In the genomic region with DNA sequence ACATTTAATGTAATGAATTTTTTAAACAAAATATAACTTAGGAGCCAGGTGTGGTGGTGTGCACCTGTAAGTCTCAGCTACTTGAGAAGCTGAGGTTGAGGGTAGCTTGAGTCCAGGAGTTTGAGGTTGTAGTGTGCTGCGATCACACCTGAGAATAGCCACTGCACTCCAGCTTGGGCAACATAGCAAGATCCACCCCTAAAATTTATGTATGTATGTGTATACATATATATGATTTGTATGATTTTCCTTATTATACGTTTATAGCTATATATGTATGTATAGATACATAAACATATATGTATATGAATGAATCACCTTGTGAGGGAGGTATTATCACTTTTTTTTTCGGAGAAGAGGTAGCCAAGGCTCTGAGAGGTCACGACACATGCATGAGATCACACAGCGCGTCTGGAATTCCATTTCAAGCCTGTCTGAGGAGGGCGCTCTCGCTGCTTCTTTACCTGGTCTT, we compare ENCODE assay signal across 10 cellular contexts. TPM values are rescaled to one million over a fixed set of nuclear protein-coding genes. Genes with fewer than 3 reads are reported as not detected.
A peak's percentile ranks its signal among the peaks of the same experiment; 100 is the strongest.
DNase-seq lines count a peak whose midpoint lies in the region; ATAC-seq, FAIRE-seq and TF ChIP-seq lines count a peak whose summit lies in the region.
"Had no signal": no experiment of that assay in that cellular context is flagged by ENCODE, and none has a peak within 500 bp of the region (broad histone marks: within the 10 kb centered on the region; RNA-seq: fewer than 3 reads in every experiment).

No MANE protein-coding gene starts in this region.

- H3K36me3 ChIP-seq in H1 (ENCODE audit: control insufficient read depth in 2 of 4, insufficient read depth in 4 of 4, low read length in 3 of 4): peaks cover 0 to 7% (median 0%) of the 10 kb centered on the region in 4 experiments; a peak in 1 of 8 replicates
- H3K36me3 ChIP-seq: adrenal gland had no signal

- H2BK12ac ChIP-seq in H1 (ENCODE audit: low read depth, low read length): no peak overlapping the region

- H3K4me2 ChIP-seq in H1 (ENCODE audit: insufficient read depth in 1 of 2, low read depth in 2 of 2, low read length in 2 of 2): peak overlapping the region; percentile 75 to 80

- no peak overlapping the region for H4K5ac ChIP-seq in H1 (ENCODE audit: insufficient read length, low read depth, low read length)

- no peaks in the 10 kb centered on the region for H3K36me3 Mint-ChIP-seq in natural killer cell treated with Interleukin-12 subunit alpha and Interleukin-12 subunit beta and Interleukin-15 and Interleukin-18, amount 100 ng/mL, for 72 hours

- peak overlapping the region; percentile 35 to 65 (median 46) for H3K4me3 ChIP-seq in H1 (ENCODE audit: extremely low read depth in 1 of 4, insufficient read depth in 2 of 4, low read depth in 3 of 4, low read length in 4 of 4)

- H2BK120ac ChIP-seq in H1 (replicated peaks; ENCODE audit: low read depth, low read length): no peak overlapping the region

- H3K23me2 ChIP-seq in H1 (ENCODE audit: low read depth, low read length): peaks cover 7% of the 10 kb centered on the region; the same call in 1 of the 2 replicates

- no peak for TF ChIP-seq POLR2A in H1 (IDR thresholded peaks at IDR 0.05; ENCODE audit: control extremely low read depth in 1 of 2, low read depth in 2 of 2, low read length in 2 of 2)

- no peak overlapping the region for H2BK20ac ChIP-seq in H1 (ENCODE audit: low read length)

- no peaks in the 10 kb centered on the region for H3K79me2 ChIP-seq in H1 (ENCODE audit: control insufficient read depth in 1 of 2, insufficient read depth in 2 of 2, low read length in 2 of 2)

- TF ChIP-seq RAD21 in H1 (IDR thresholded peaks at IDR 0.05 in 1 of 2, conservative IDR thresholded peaks at IDR 0.05 in 1 of 2; ENCODE audit: low read depth in 2 of 2, low read length in 2 of 2): peak; percentile 66 to 76

- no peak overlapping the region for H3K23ac ChIP-seq in H1 (ENCODE audit: insufficient read length)

- peak; percentile 90 for FAIRE-seq in H1 (lab: Jason Lieb, UNC)
- FAIRE-seq: A204.1 had no signal

- no peak overlapping the region for H3K4ac ChIP-seq in H1 (replicated peaks; ENCODE audit: insufficient read length, low read depth, low read length)

- POLR2A ChIA-PET in H1 (lab: Charles Lee; ENCODE audit: partially characterized antibody): interaction anchor here (0.7 to 1.8 kb wide), 6 partner anchors 9 to 219 kb away, joined by 3 to 9 read pairs (median 4); a partner anchor contains a TSS

- no peak overlapping the region; the same call in 1 of the 2 replicates for H3K18ac ChIP-seq in H1 (ENCODE audit: extremely low read depth, low read length)

- no peak for TF ChIP-seq EP300 in H1 (IDR thresholded peaks at IDR 0.05; ENCODE audit: borderline replicate concordance in 1 of 2, low read depth in 2 of 2, low read length in 2 of 2)

- no peaks in the 10 kb centered on the region for H4K20me1 ChIP-seq in H1 (replicated peaks in 1 of 2; ENCODE audit: control insufficient read depth in 1 of 2, insufficient read depth in 2 of 2, low read length in 2 of 2)

- 0 out of 2 replicates have a peak overlapping the region, but pooled peaks have one; percentile 72 for H2BK15ac ChIP-seq in H1 (ENCODE audit: low read length)

- H3K4me1 ChIP-seq in H1 (replicated peaks in 1 of 4; ENCODE audit: control insufficient read depth in 3 of 4, insufficient read depth in 4 of 4, low read length in 3 of 4): peaks cover 0 to 4% (median 0%) of the 10 kb centered on the region in 4 experiments; a peak in 2 of 7 replicates

- no peaks in the 10 kb centered on the region for H3K9me3 ChIP-seq in H1 (ENCODE audit: insufficient read depth in 2 of 2, low read depth in 1 of 2, low read length in 1 of 2)
- H3K9me3 ChIP-seq: adrenal gland had no signal

- H4K8ac ChIP-seq in H1 (ENCODE audit: extremely low read depth, insufficient read depth, low read length): no peak overlapping the region

- CTCF ChIA-PET in H1 (lab: Charles Lee; ENCODE audit: partially characterized antibody): interaction anchor here (0.6 to 18.2 kb wide), 22 partner anchors 9 to 418 kb away, joined by 3 to 322 read pairs (median 4); a partner anchor contains a TSS

- H3K27me3 Mint-ChIP-seq in natural killer cell treated with Interleukin-12 subunit alpha and Interleukin-12 subunit beta and Interleukin-15 and Interleukin-18, amount 100 ng/mL, for 72 hours: peaks cover 13 to 32% of the 10 kb centered on the region in 2 donors

- no peak overlapping the region for H3K27ac ChIP-seq in H1 (ENCODE audit: low read depth, low read length)
- H3K27ac ChIP-seq: adrenal gland had no signal

- no peak overlapping the region for H3K56ac ChIP-seq in H1 (replicated peaks; ENCODE audit: insufficient read length, low read depth, low read length)

- H3K27ac Mint-ChIP-seq in natural killer cell treated with Interleukin-12 subunit alpha and Interleukin-12 subunit beta and Interleukin-15 and Interleukin-18, amount 100 ng/mL, for 72 hours: no peak overlapping the region

- no peak overlapping the region for H3K14ac ChIP-seq in H1 (ENCODE audit: insufficient read length)

- no peak overlapping the region for H2AFZ ChIP-seq in H1 (ENCODE audit: low read length)

- peak overlapping the region; percentile 72 for H3K4me3 Mint-ChIP-seq in natural killer cell treated with Interleukin-12 subunit alpha and Interleukin-12 subunit beta and Interleukin-15 and Interleukin-18, amount 100 ng/mL, for 72 hours

- H2AK5ac ChIP-seq in H1 (ENCODE audit: low read depth, low read length): no peak overlapping the region

- H2BK5ac ChIP-seq in H1 (ENCODE audit: low read depth, low read length): no peak overlapping the region

- peaks cover 23 to 45% (median 36%) of the 10 kb centered on the region in 4 experiments for H3K27me3 ChIP-seq in H1 (replicated peaks in 1 of 4; ENCODE audit: control insufficient read depth in 3 of 4, extremely low read depth in 1 of 4, insufficient read depth in 3 of 4, low read length in 3 of 4)

- H3K9ac ChIP-seq in H1 (replicated peaks in 1 of 4; ENCODE audit: extremely low read depth in 1 of 4, low read depth in 3 of 4, low read length in 3 of 4): no peak overlapping the region

- H4K91ac ChIP-seq in H1 (replicated peaks; ENCODE audit: insufficient read length, low read length): no peak overlapping the region

- H3K79me1 ChIP-seq in H1 (ENCODE audit: low read depth, low read length): no peaks in the 10 kb centered on the region

- no peaks in the 10 kb centered on the region for H3K9me3 Mint-ChIP-seq in natural killer cell treated with Interleukin-12 subunit alpha and Interleukin-12 subunit beta and Interleukin-15 and Interleukin-18, amount 100 ng/mL, for 72 hours

- ATAC-seq in natural killer cell treated with Interleukin-12 subunit alpha and Interleukin-12 subunit beta and Interleukin-15 and Interleukin-18, amount 100 ng/mL, for 72 hours: no peak
- no peak for ATAC-seq in GM21526 (IDR thresholded peaks at IDR 0.05; ENCODE audit: low FRiP score, unreplicated experiment)

- peaks cover 0 to 10% of the 10 kb centered on the region in 2 donors for H3K4me1 Mint-ChIP-seq in natural killer cell treated with Interleukin-12 subunit alpha and Interleukin-12 subunit beta and Interleukin-15 and Interleukin-18, amount 100 ng/mL, for 72 hours (ENCODE audit: low read depth in 2 of 2)

- peak; percentile 71 to 80 (median 74) for TF ChIP-seq CTCF in H1 (IDR thresholded peaks at IDR 0.05; ENCODE audit: control extremely low read depth in 1 of 3, insufficient read depth in 1 of 3, low read depth in 1 of 3, low read length in 3 of 3)

- peak; percentile 17 for DNase-seq in NCI-H1694 treated with DMSO at 0.1 percent for 48 hours (lab: John Stamatoyannopoulos, UW)
- DNase-seq in NCI-H1694 (lab: John Stamatoyannopoulos, UW): no peak
- peak; percentile 73 for DNase-seq in SW480 (ENCODE audit: low spot score)
- no peak for DNase-seq in H1 (ENCODE audit: low read depth in 1 of 2, low spot score in 2 of 2)
- no peak for DNase-seq in natural killer cell treated with Interleukin-12 subunit alpha and Interleukin-12 subunit beta and Interleukin-15 and Interleukin-18, amount 100 ng/mL, for 72 hours (ENCODE audit: low spot score)
- DNase-seq in NCI-H2196 treated with DMSO at 0.1 percent for 48 hours (lab: John Stamatoyannopoulos, UW; ENCODE audit: unreplicated experiment): no peak
- no peak for DNase-seq in GM19238 (ENCODE audit: insufficient read length, low spot score)

- 21% methylated on average over 8 of the region's 8 CpGs; no CpG with 5 or more reads in 1 of the 2 experiments for WGBS in H1 (ENCODE audit: extremely low coverage in 1 of 2, insufficient coverage in 1 of 2, insufficient read length in 1 of 2, insufficient replicate concordance in 2 of 2, low coverage in 1 of 2, low lambda C conversion rate in 2 of 2, missing lambda C conversion rate in 1 of 2), 2 experiments

RNA-seq across cellular contexts. Expression of a gene that starts 0.6 kb away (rescaled TPM):
- total RNA-seq in H1 (2021; fragmentation: NEBNext Ultra II Directional; extraction: Animal tissue kit (Norgen Biotek cat#: 25700)): 1.4 TPM in 2 replicates
- polyA plus RNA-seq in H1 (2011; rRNA removed): 1.3 and 2.3 TPM in 2 replicates
- polyA plus RNA-seq in H1 (2011; cell fraction: cytosol; rRNA removed): 1.2 TPM
- polyA plus RNA-seq in H1 (2011; cell fraction: nucleus; rRNA removed): 3.9 TPM
- 0.73 to 1.4 TPM (median 1.3 TPM) in 4 replicates for polyA plus RNA-seq in H1 (2012, experiment 1 of 2)
- 0.96 TPM for polyA plus RNA-seq in H1 (2012, experiment 2 of 2)
- 0.67 TPM for polyA plus RNA-seq in H1 (2013, experiment 1 of 2)
- 1.0 TPM for polyA plus RNA-seq in H1 (2013, experiment 2 of 2)
- 0.66 and 2.6 TPM in 2 replicates for polyA minus RNA-seq in H1 (2011; rRNA and poly(A)+ RNA removed)
- not detected for polyA minus RNA-seq in H1 (2011; cell fraction: cytosol; rRNA and poly(A)+ RNA removed)
- polyA minus RNA-seq in H1 (2011; cell fraction: nucleus; rRNA and poly(A)+ RNA removed): 5.8 TPM
- total RNA-seq in natural killer cell treated with Interleukin-12 subunit alpha and Interleukin-12 subunit beta and Interleukin-15 and Interleukin-18, amount 100 ng/mL, for 72 hours: 1 to 10 TPM; 1.1 to 3.9 TPM

RNA-seq across cellular contexts. Expression of a gene that starts 9.3 kb away (rescaled TPM):
- 11.5 and 13.1 TPM in 2 replicates for total RNA-seq in H1 (2021; fragmentation: NEBNext Ultra II Directional; extraction: Animal tissue kit (Norgen Biotek cat#: 25700))
- polyA plus RNA-seq in H1 (2011; rRNA removed): 2.2 and 3.1 TPM in 2 replicates
- 4.7 TPM for polyA plus RNA-seq in H1 (2011; cell fraction: cytosol; rRNA removed)
- polyA plus RNA-seq in H1 (2011; cell fraction: nucleus; rRNA removed): 3.4 TPM
- 4.8 to 13.7 TPM (median 7.5 TPM) in 4 replicates for polyA plus RNA-seq in H1 (2012, experiment 1 of 2)
- polyA plus RNA-seq in H1 (2012, experiment 2 of 2): 0.50 TPM
- polyA plus RNA-seq in H1 (2013, experiment 1 of 2): 7.1 TPM
- polyA plus RNA-seq in H1 (2013, experiment 2 of 2): 6.7 TPM
- polyA minus RNA-seq in H1 (2011; rRNA and poly(A)+ RNA removed): 2.6 and 8.3 TPM in 2 replicates
- polyA minus RNA-seq in H1 (2011; cell fraction: cytosol; rRNA and poly(A)+ RNA removed): 4.9 TPM
- 4.3 TPM for polyA minus RNA-seq in H1 (2011; cell fraction: nucleus; rRNA and poly(A)+ RNA removed)
- total RNA-seq in natural killer cell treated with Interleukin-12 subunit alpha and Interleukin-12 subunit beta and Interleukin-15 and Interleukin-18, amount 100 ng/mL, for 72 hours: 10 to 100 TPM; 17.4 to 34.5 TPM

RNA-seq across cellular contexts. Expression of a gene that starts 30.4 kb away (rescaled TPM):
- total RNA-seq in H1 (2021; fragmentation: NEBNext Ultra II Directional; extraction: Animal tissue kit (Norgen Biotek cat#: 25700)): 33.0 and 33.8 TPM in 2 replicates
- polyA plus RNA-seq in H1 (2011; rRNA removed): 21.2 and 25.8 TPM in 2 replicates
- polyA plus RNA-seq in H1 (2011; cell fraction: cytosol; rRNA removed): 27.8 TPM
- polyA plus RNA-seq in H1 (2011; cell fraction: nucleus; rRNA removed): 63.3 TPM
- polyA plus RNA-seq in H1 (2012, experiment 1 of 2): 26.4 to 29.2 TPM (median 26.9 TPM) in 4 replicates
- polyA plus RNA-seq in H1 (2012, experiment 2 of 2): 6.3 TPM
- 18.0 TPM for polyA plus RNA-seq in H1 (2013, experiment 1 of 2)
- polyA plus RNA-seq in H1 (2013, experiment 2 of 2): 18.4 TPM
- 24.7 and 25.5 TPM in 2 replicates for polyA minus RNA-seq in H1 (2011; rRNA and poly(A)+ RNA removed)
- polyA minus RNA-seq in H1 (2011; cell fraction: cytosol; rRNA and poly(A)+ RNA removed): 11.1 TPM
- 20.3 TPM for polyA minus RNA-seq in H1 (2011; cell fraction: nucleus; rRNA and poly(A)+ RNA removed)
- total RNA-seq in natural killer cell treated with Interleukin-12 subunit alpha and Interleukin-12 subunit beta and Interleukin-15 and Interleukin-18, amount 100 ng/mL, for 72 hours: 10 to 100 TPM; 16.2 to 30.4 TPM

Comparison
In these comparisons a context has a peak if more than half of its experiments do, and no peak if none do; other contexts are left out.
1. DNase-seq: peak in NCI-H1694 treated with DMSO at 0.1 percent for 48 hours (single experiment) and SW480 (single experiment); none in NCI-H1694 (single experiment), H1 (0 of 2), natural killer cell treated with Interleukin-12 subunit alpha and Interleukin-12 subunit beta and Interleukin-15 and Interleukin-18, amount 100 ng/mL, for 72 hours (single experiment), NCI-H2196 treated with DMSO at 0.1 percent for 48 hours (single experiment) and GM19238 (single experiment).